Comparison of ENCODE assay signal across 16 cellular contexts in the genomic region with DNA sequence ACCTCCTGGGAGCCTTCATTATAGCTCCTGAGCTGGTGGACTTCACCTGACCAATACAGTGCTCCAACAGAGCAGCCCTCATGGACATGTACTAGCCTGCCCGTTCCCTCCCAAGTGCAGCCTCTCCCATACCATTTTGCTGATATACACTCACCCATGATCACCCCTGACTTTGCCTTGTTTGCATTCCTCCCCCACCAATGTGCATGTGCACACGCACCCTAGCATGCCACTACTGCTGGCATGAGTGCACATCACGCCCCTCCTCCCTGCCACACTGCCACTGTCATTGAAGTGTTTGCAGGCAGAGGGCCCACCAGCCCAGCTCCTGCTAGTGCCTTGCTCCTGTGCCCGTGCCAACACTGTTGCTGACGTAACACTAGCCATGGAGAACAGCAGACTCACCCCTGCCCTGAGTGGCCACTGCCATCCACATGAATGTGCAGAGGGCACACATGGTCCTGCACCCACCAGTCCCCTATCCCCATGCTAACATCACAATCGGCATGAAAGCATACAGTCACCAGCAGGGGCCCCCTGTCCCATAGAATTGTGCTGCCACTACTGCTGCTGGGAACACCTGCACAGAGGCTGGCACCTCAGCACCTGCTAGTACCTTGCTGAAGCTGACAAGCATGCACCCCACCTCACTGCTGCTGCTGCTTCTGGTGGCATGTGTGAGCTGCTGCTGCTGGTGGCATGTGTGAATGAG.
DNase-seq lines count a peak whose midpoint lies in the region; ATAC-seq and TF ChIP-seq lines count a peak whose summit lies in the region.
"Had no signal": no experiment of that assay in that cellular context is flagged by ENCODE, and none has a peak within 500 bp of the region (broad histone marks: within the 10 kb centered on the region; RNA-seq: fewer than 3 reads in every experiment).

No MANE protein-coding gene starts in this region.

- H3K4me1 ChIP-seq in right atrium auricular region (no peaks in the 10 kb centered on the region), OCI-LY7 (ENCODE audit: insufficient read depth, low read length, poor library complexity, severe bottlenecking) (no peaks in the 10 kb centered on the region), aorta (ENCODE audit: control insufficient read depth in 1 of 2, insufficient read depth in 2 of 2, low read length in 2 of 2) (no peaks in the 10 kb centered on the region)
- H3K4me1 ChIP-seq: BLaER1, colonic mucosa had no signal

- no TSS peak for BruUV-seq in OCI-LY7 (replicated peaks; lab: Mats Ljungman, UMichigan)

- H3K79me2 ChIP-seq in OCI-LY7 (ENCODE audit: insufficient read depth, low read depth, low read length), result no peaks in the 10 kb centered on the region

- H3K27ac ChIP-seq in right atrium auricular region (no peak overlapping the region), OCI-LY7 (ENCODE audit: low read depth, low read length, poor library complexity, severe bottlenecking) (no peak overlapping the region), aorta (ENCODE audit: low read depth in 1 of 2, low read length in 2 of 2) (no peak overlapping the region)
- H3K27ac ChIP-seq: BLaER1, colonic mucosa had no signal

- H3K9me3 ChIP-seq in right atrium auricular region, result no peaks in the 10 kb centered on the region
- H3K9me3 ChIP-seq in OCI-LY7 (ENCODE audit: low read length), result no peaks in the 10 kb centered on the region
- H3K9me3 ChIP-seq in aorta (ENCODE audit: control insufficient read depth, low read length), result no peaks in the 10 kb centered on the region
- H3K9me3 ChIP-seq: BLaER1, colonic mucosa had no signal

- DNase-seq in Right ventricle myocardium inferior (ENCODE audit: missing footprints) (no peak), right atrium auricular region (ENCODE audit: low spot score) (no peak), OCI-LY7 (ENCODE audit: low spot score) (peak; percentile 18), left cardiac atrium (no peak), aorta (no peak), LoVo (ENCODE audit: low spot score) (no peak), NCI-H446 treated with DMSO at 0.1 percent for 48 hours (lab: John Stamatoyannopoulos, UW) (no peak)
- DNase-seq: activated T-cell treated with anti-CD3 and anti-CD28 coated beads, Interleukin-2, amount 50 U/mL, for 1 hour; colonic mucosa; hippocampal formation; IMR-90; NCI-H1436; stimulated activated CD4-positive, alpha-beta T cell treated with anti-CD3 and anti-CD28 coated beads, Interleukin-2, amount 100 ng/mL, for 48 hours had no signal

- peak; percentile 77 for ATAC-seq in Right ventricle myocardium inferior
- peak; percentile 73 to 77 for ATAC-seq in left cardiac atrium
- ATAC-seq in aorta (ENCODE audit: low FRiP score), result peak; percentile 31
- ATAC-seq in GM21367 (IDR thresholded peaks at IDR 0.05; ENCODE audit: unreplicated experiment), result no peak
- ATAC-seq: WTC11 had no signal

- intact Hi-C loops in Right ventricle myocardium inferior (cut with DNase I), result no loop called here
- intact Hi-C loops in OCI-LY7 (cut with micrococcal nuclease; ENCODE audit: unreplicated experiment), result no loop called here
- intact Hi-C loops in left cardiac atrium (cut with DNase I), result no loop called here
- intact Hi-C loops in aorta (cut with DNase I), result no loop called here

- H3K36me3 ChIP-seq in right atrium auricular region (no peaks in the 10 kb centered on the region), OCI-LY7 (ENCODE audit: insufficient read depth, low read length) (no peaks in the 10 kb centered on the region), aorta (ENCODE audit: control insufficient read depth in 1 of 2, insufficient read depth in 2 of 2, low read length in 1 of 2) (no peaks in the 10 kb centered on the region)
- H3K36me3 ChIP-seq: BLaER1, colonic mucosa had no signal

- CTCF ChIA-PET in OCI-LY7 (lab: Charles Lee; ENCODE audit: unreplicated experiment), result no interaction called here

- TF ChIP-seq CTCF in right atrium auricular region (IDR thresholded peaks at IDR 0.05) (peak in 1 of 2 donors; percentile 27), OCI-LY7 (conservative IDR thresholded peaks at IDR 0.05; ENCODE audit: low read length) (0 out of 2 replicates have a peak, but pooled peaks have one; percentile 24)

- POLR2A ChIA-PET in OCI-LY7 (lab: Charles Lee), result no interaction called here

- H3K27me3 ChIP-seq in right atrium auricular region (no peaks in the 10 kb centered on the region), aorta (ENCODE audit: control insufficient read depth in 1 of 2, insufficient read depth in 2 of 2, low read length in 1 of 2) (no peaks in the 10 kb centered on the region)
- H3K27me3 ChIP-seq: BLaER1, colonic mucosa had no signal

- no peaks in the 10 kb centered on the region for H4K20me1 ChIP-seq in OCI-LY7 (ENCODE audit: insufficient read depth, low read length)
- H4K20me1 ChIP-seq: BLaER1 had no signal

- H3K4me2 ChIP-seq in OCI-LY7 (ENCODE audit: low read length), result no peak overlapping the region
- H3K4me2 ChIP-seq: BLaER1 had no signal

- WGBS in aorta, 2 donors, result 51 to 56% methylated on average over 6 of the region's 6 CpGs

- H2AFZ ChIP-seq in OCI-LY7 (ENCODE audit: low read length), result no peak overlapping the region

- H3K9me2 ChIP-seq in OCI-LY7 (ENCODE audit: insufficient read depth, low read length), result no peaks in the 10 kb centered on the region

- no peak overlapping the region for H3K4me3 ChIP-seq in right atrium auricular region
- H3K4me3 ChIP-seq in OCI-LY7 (ENCODE audit: low read depth, low read length, poor library complexity, severe bottlenecking), result no peak overlapping the region
- no peak overlapping the region for H3K4me3 ChIP-seq in aorta (ENCODE audit: low read length in 2 of 2)
- H3K4me3 ChIP-seq: BLaER1, colonic mucosa had no signal
